Comparison of ENCODE assay signal across 34 cellular contexts in the genomic region with DNA sequence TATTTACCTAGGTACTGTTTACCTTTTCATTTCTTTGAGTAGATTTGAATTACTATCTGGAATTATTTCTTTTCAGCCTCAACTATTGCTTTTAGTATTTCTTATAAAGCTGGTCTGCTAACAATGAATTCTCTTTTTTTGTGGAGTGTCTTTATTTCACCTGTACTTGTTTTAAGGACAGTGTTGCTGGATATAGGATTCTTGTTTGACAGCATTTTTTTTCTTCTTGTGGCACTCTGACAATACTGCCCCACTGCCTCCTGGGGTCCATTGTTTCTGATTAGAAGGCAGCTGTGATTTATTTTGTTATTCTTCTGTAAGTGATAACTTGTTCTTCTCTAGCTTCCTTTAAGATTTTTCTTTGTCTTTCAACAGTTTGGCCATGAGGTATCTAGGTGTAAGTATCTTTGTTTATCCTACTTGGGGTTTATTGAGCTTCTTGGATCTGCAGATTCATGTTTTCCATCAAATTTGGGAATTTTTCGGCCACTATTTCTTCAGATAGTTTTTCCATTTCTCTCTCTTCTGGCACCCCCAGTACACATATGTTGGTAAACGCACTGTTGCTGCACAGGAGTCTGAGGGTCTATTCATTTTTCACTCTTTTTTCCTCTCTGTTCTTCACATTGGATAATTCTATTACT.
"Had no signal": no experiment of that assay in that cellular context is flagged by ENCODE, and none has a peak within 500 bp of the region (broad histone marks: within the 10 kb centered on the region; RNA-seq: fewer than 3 reads in every experiment).

No MANE protein-coding gene starts in this region.

- DNase-seq: Karpas-422, Kasumi-1, MG63, MM.1S, NCI-H1048, NCI-H1092, NCI-H1092 treated with DMSO at 0.1 percent for 48 hours, NCI-H1105, NCI-H1105 treated with DMSO at 0.1 percent for 48 hours, NCI-H1417, NCI-H1417 treated with DMSO at 0.1 percent for 48 hours, NCI-H1436, NCI-H1436 treated with DMSO at 0.1 percent for 48 hours, NCI-H146, NCI-H1694, NCI-H1694 treated with DMSO at 0.1 percent for 48 hours, NCI-H187, NCI-H187 treated with DMSO at 0.1 percent for 48 hours, NCI-H1930, NCI-H2029, NCI-H2029 treated with DMSO at 0.1 percent for 48 hours, NCI-H2081, NCI-H2081 treated with DMSO at 0.1 percent for 48 hours, NCI-H2107, NCI-H2171, NCI-H2171 treated with DMSO at 0.1 percent for 48 hours, NCI-H2227 treated with DMSO at 0.1 percent for 48 hours, NCI-H226, NCI-H345, NCI-H446, NCI-H446 treated with DMSO at 0.1 percent for 48 hours, NCI-H510A, NCI-H510A treated with DMSO at 0.1 percent for 48 hours, NCI-H524 had no signal

- H3K4me3 ChIP-seq: MG63 had no signal

- H3K27me3 ChIP-seq: MG63 had no signal
